Comparison of ENCODE assay signal across 8 cellular contexts in the genomic region with DNA sequence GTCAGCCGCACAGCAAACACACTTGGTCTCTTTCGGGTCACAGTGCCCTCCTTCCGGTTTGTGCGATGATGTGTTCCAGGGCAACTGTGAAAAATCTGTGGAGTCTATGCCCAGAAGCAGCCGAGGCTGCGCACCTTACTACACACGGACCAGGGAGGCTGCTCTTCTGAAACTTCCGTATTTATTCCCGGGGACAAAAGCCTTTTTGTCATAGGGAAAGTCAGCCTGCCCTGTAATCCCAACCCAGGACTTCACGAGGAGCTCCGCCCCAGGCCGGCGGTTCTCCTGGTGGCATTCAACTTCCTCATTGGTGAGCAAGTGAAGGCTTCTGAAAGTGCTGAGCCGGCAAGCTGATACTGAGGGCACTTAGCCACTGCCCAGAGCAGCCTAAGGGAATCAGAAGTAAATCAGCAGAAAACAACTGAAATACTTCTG.
DNase-seq lines count a peak whose midpoint lies in the region; ATAC-seq, FAIRE-seq and TF ChIP-seq lines count a peak whose summit lies in the region.

No MANE protein-coding gene starts in this region.

- WGBS in spleen, 5 donors: 9 to 30% (median 14%) methylated on average over 12 to 14 of the region's 14 CpGs

- H3K9me3 ChIP-seq in A673 (ENCODE audit: low read depth, low read length, poor library complexity, severe bottlenecking) (no peaks in the 10 kb centered on the region), spleen (no peaks in the 10 kb centered on the region)

- no peak for DNase-seq in A673 (ENCODE audit: low spot score)
- peak; percentile 6 for DNase-seq in GM19239 (ENCODE audit: insufficient read length, low spot score)
- DNase-seq in RCC 7860 (ENCODE audit: low spot score): peak; percentile 72
- DNase-seq in epidermal melanocyte (ENCODE audit: insufficient read length, low spot score): peak; percentile 71
- DNase-seq in naive thymus-derived CD8-positive, alpha-beta T cell: peak in 1 of 10 donors; percentile 29
- DNase-seq in stimulated activated CD4-positive, alpha-beta T cell treated with anti-CD3 and anti-CD28 coated beads, Interleukin-1b, Interleukin-23, amount 100 ng/mL, for 48 hours: no peak
- DNase-seq in spleen: no peak
- DNase-seq in activated CD4-positive, alpha-beta memory T cell treated with anti-CD3 and anti-CD28 coated beads for 36 hours: no peak

- H3K27ac ChIP-seq in A673 (ENCODE audit: low read depth, low read length, poor library complexity, severe bottlenecking) (no peak overlapping the region), spleen (peak overlapping the region in 3 of 8 donors; percentile 13 to 46 (median 35))

- H3K9me3 Mint-ChIP-seq in naive thymus-derived CD8-positive, alpha-beta T cell: no peaks in the 10 kb centered on the region
- H3K9me3 Mint-ChIP-seq in activated CD4-positive, alpha-beta memory T cell treated with anti-CD3 and anti-CD28 coated beads for 36 hours: no peaks in the 10 kb centered on the region

- H3K27me3 ChIP-seq in A673 (replicated peaks; ENCODE audit: insufficient read depth, low read depth, low read length, poor library complexity): peaks cover 69% of the 10 kb centered on the region
- H3K27me3 ChIP-seq in spleen (replicated peaks in 1 of 7): peaks cover 0 to 34% (median 0%) of the 10 kb centered on the region in 7 donors

- peaks cover 8 to 42% (median 13%) of the 10 kb centered on the region in 5 donors for H3K27me3 Mint-ChIP-seq in naive thymus-derived CD8-positive, alpha-beta T cell
- H3K27me3 Mint-ChIP-seq in activated CD4-positive, alpha-beta memory T cell treated with anti-CD3 and anti-CD28 coated beads for 36 hours: peaks cover 18% of the 10 kb centered on the region

- POLR2A ChIA-PET in A673 (lab: Charles Lee; ENCODE audit: low non-redundant PET): no interaction called here
- POLR2A ChIA-PET in naive thymus-derived CD8-positive, alpha-beta T cell (lab: Charles Lee): no interaction called here
- POLR2A ChIA-PET in activated CD4-positive, alpha-beta memory T cell treated with anti-CD3 and anti-CD28 coated beads for 36 hours (lab: Charles Lee): no interaction called here

- peak overlapping the region in 5 of 10 donors; percentile 84 to 96 (median 90) for H3K27ac Mint-ChIP-seq in naive thymus-derived CD8-positive, alpha-beta T cell
- H3K27ac Mint-ChIP-seq in activated CD4-positive, alpha-beta memory T cell treated with anti-CD3 and anti-CD28 coated beads for 36 hours: no peak overlapping the region

- CTCF ChIA-PET in A673 (lab: Charles Lee): no interaction called here
- CTCF ChIA-PET in activated CD4-positive, alpha-beta memory T cell treated with anti-CD3 and anti-CD28 coated beads for 36 hours (lab: Charles Lee): no interaction called here

- no peak for TF ChIP-seq CTCF in A673 (conservative IDR thresholded peaks at IDR 0.05; ENCODE audit: low read depth, low read length)
- TF ChIP-seq CTCF in spleen (IDR thresholded peaks at IDR 0.05 in 8 of 11, conservative IDR thresholded peaks at IDR 0.05 in 3 of 11): no peak

- FAIRE-seq in GM19239 (lab: Jason Lieb, UNC) (no peak), RCC 7860 (lab: Jason Lieb, UNC) (peak; percentile 57)

- BruUV-seq in A673 (replicated peaks; lab: Mats Ljungman, UMichigan): no TSS peak

- peak in 1 of 2 donors; percentile 61 for ATAC-seq in naive thymus-derived CD8-positive, alpha-beta T cell

- peak overlapping the region; percentile 5 for H3K4me3 ChIP-seq in A673 (ENCODE audit: low read depth, low read length, poor library complexity, severe bottlenecking)
- peak overlapping the region in 4 of 8 donors; percentile 8 to 60 (median 21) for H3K4me3 ChIP-seq in spleen

- peak overlapping the region; percentile 54 to 90 (median 74) for H3K4me3 Mint-ChIP-seq in naive thymus-derived CD8-positive, alpha-beta T cell
- H3K4me3 Mint-ChIP-seq in activated CD4-positive, alpha-beta memory T cell treated with anti-CD3 and anti-CD28 coated beads for 36 hours: no peak overlapping the region

- H3K36me3 Mint-ChIP-seq in naive thymus-derived CD8-positive, alpha-beta T cell: peaks cover 0 to 22% (median 4%) of the 10 kb centered on the region in 3 donors
- no peaks in the 10 kb centered on the region for H3K36me3 Mint-ChIP-seq in activated CD4-positive, alpha-beta memory T cell treated with anti-CD3 and anti-CD28 coated beads for 36 hours

- intact Hi-C loops in A673 (cut with micrococcal nuclease; ENCODE audit: unreplicated experiment): loop anchor here (10.0 kb wide), 1 partner anchor 667 kb away; no protein-coding TSS in a partner anchor
- intact Hi-C loops in spleen (cut with DNase I; ENCODE audit: low total_unique reads): no loop called here
- intact Hi-C loops in activated CD4-positive, alpha-beta memory T cell treated with anti-CD3 and anti-CD28 coated beads for 36 hours (cut with micrococcal nuclease): no loop called here

- H3K4me1 ChIP-seq in A673 (ENCODE audit: insufficient read depth, low read length, poor library complexity, severe bottlenecking) (peaks cover 20% of the 10 kb centered on the region), spleen (peaks cover 8 to 22% (median 16%) of the 10 kb centered on the region in 6 donors)

- H3K36me3 ChIP-seq in A673 (ENCODE audit: insufficient read depth, low read length, poor library complexity, severe bottlenecking) (no peaks in the 10 kb centered on the region), spleen (no peaks in the 10 kb centered on the region)

- peaks cover 13 to 22% (median 18%) of the 10 kb centered on the region in 4 donors for H3K4me1 Mint-ChIP-seq in naive thymus-derived CD8-positive, alpha-beta T cell
- peaks cover 4% of the 10 kb centered on the region for H3K4me1 Mint-ChIP-seq in activated CD4-positive, alpha-beta memory T cell treated with anti-CD3 and anti-CD28 coated beads for 36 hours (ENCODE audit: low read depth)

- TF ChIP-seq POLR2A in spleen (IDR thresholded peaks at IDR 0.05): no peak

Comparison
In these comparisons a context has a peak if more than half of its experiments do, and no peak if none do; other contexts are left out.
1. DNase-seq: peak in GM19239 (single experiment), RCC 7860 (single experiment) and epidermal melanocyte (single experiment); none in A673 (single experiment), stimulated activated CD4-positive, alpha-beta T cell treated with anti-CD3 and anti-CD28 coated beads, Interleukin-1b, Interleukin-23, amount 100 ng/mL, for 48 hours (single experiment), spleen (single experiment) and activated CD4-positive, alpha-beta memory T cell treated with anti-CD3 and anti-CD28 coated beads for 36 hours (single experiment).